ENCODE assay signal across 21 cellular contexts in the genomic region with DNA sequence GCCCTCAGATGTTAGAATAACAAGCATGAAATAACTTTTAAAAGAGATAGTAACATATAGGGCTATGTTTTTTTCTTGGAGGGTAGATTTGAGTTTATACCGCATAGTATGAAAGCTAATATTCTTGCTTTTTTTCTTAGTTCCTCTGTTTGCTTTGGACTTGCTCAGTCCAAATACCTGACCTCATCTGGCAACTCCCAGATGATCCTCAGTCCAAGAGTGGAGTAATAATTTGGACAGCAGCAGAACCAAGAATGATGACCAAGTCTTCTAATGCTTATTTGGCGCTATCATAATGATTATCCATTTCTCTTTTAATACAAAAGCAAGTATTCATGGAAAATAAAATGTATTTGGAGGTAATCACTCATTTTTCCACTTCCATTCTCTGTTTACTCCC. TPM values are rescaled to one million over a fixed set of nuclear protein-coding genes. Genes with fewer than 3 reads are reported as not detected.
"Had no signal": no experiment of that assay in that cellular context is flagged by ENCODE, and none has a peak within 500 bp of the region (broad histone marks: within the 10 kb centered on the region; RNA-seq: fewer than 3 reads in every experiment).

No MANE protein-coding gene starts in this region.

- H3K4me3 ChIP-seq: lower lobe of right lung, psoas muscle, thyroid gland had no signal

- ATAC-seq: lower lobe of right lung, WTC11 had no signal

- DNase-seq: activated CD4-positive, alpha-beta T cell treated with anti-CD3 and anti-CD28 coated beads for 48 hours; activated CD8-positive, alpha-beta memory T cell treated with anti-CD3 and anti-CD28 coated beads, Interleukin-2, amount 50 U/mL, for 48 hours; activated naive CD4-positive, alpha-beta T cell; activated naive CD8-positive, alpha-beta T cell treated with anti-CD3 and anti-CD28 coated beads, Interleukin-2, amount 10 ng/mL, durations not matched to agents 7 days and 5 days; cerebellar nuclear complex; effector CD8-positive, alpha-beta T cell; hypothalamus; lower lobe of right lung; nephron progenitor cell; psoas muscle; stimulated activated CD4-positive, alpha-beta T cell treated with anti-CD3 and anti-CD28 coated beads, Interleukin-12 subunit alpha, Interleukin-12 subunit beta, amount 100 ng/mL, for 4 hours; stimulated activated CD4-positive, alpha-beta T cell treated with anti-CD3 and anti-CD28 coated beads, Interleukin-2, amount 100 ng/mL, for 24 hours; T-helper 2 cell; thyroid gland had no signal

- H3K9me3 ChIP-seq: lower lobe of right lung, psoas muscle, thyroid gland had no signal

- H3K27ac ChIP-seq: lower lobe of right lung, psoas muscle, thyroid gland had no signal

- H3K4me1 ChIP-seq: lower lobe of right lung, psoas muscle, thyroid gland had no signal

- H3K36me3 ChIP-seq: lower lobe of right lung, thyroid gland had no signal

- H3K27me3 ChIP-seq: thyroid gland had no signal

RNA-seq across cellular contexts. Expression of a gene that starts 45.6 kb away (rescaled TPM):
- total RNA-seq: activated naive CD8-positive, alpha-beta T cell treated with anti-CD3 and anti-CD28 coated beads, Interleukin-2, amount 10 ng/mL, durations not matched to agents 7 days and 5 days; activated T-helper 1 cell treated with anti-CD3 and anti-CD28 coated beads, Interleukin-12 subunit alpha, Interleukin-12 subunit beta, Interleukin-2, Interleukin-4 antibody, amounts not matched to agents 30 ng/mL and 10 ng/mL and 1 ng/mL, durations not matched to agents 14 hours and 24 hours and 36 hours; endothelial cell of umbilical vein; fibroblast of lung; kidney epithelial cell; lower lobe of right lung; osteoblast; thyroid gland; urinary bladder had no signal
- polyA plus RNA-seq: endothelial cell of umbilical vein, urinary bladder had no signal
